21 cellular contexts compared by ENCODE assay signal in the genomic region with DNA sequence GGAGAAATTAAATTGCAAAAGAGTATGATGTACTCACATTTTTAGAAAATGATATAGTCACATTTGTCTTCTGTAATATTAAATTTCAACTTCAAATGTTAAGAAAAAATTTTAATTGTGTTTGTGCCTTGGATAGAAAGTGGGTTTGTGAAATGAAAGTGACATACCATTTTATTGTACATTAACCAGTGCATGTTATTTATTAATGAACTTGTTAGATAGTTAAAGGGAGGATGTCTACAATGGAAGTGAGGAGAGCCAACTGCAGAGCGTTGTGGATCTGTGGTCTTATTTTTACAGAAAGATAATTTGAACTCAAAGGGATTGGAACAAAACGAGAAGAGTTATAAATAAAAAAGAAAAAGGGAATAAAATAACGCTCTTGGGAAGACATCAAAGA.
"Had no signal": no experiment of that assay in that cellular context is flagged by ENCODE, and none has a peak within 500 bp of the region (broad histone marks: within the 10 kb centered on the region; RNA-seq: fewer than 3 reads in every experiment).

No MANE protein-coding gene starts in this region.

- H3K4me2 ChIP-seq: smooth muscle cell had no signal

- H3K4me3 ChIP-seq: heart left ventricle, left ventricle myocardium inferior, mucosa of descending colon, right atrium auricular region, smooth muscle cell, transverse colon, vagina had no signal

- H3K9me3 ChIP-seq: heart left ventricle, left ventricle myocardium inferior, mucosa of descending colon, right atrium auricular region, transverse colon, vagina had no signal

- DNase-seq: activated CD4-positive, alpha-beta T cell treated with anti-CD3 and anti-CD28 coated beads, Interleukin-2, amount 50 U/mL, for 1 hour; activated naive CD4-positive, alpha-beta T cell treated with anti-CD3 and anti-CD28 coated beads, Interleukin-2, amount 50 U/mL, for 16 hours; activated T-cell treated with anti-CD3 and anti-CD28 coated beads, Interleukin-2, amount 50 U/mL, for 1 hour; dermis blood vessel endothelial cell; effector memory CD8-positive, alpha-beta T cell; heart left ventricle; immature natural killer cell; left ventricle myocardium inferior; mucosa of descending colon; naive thymus-derived CD4-positive, alpha-beta T cell; stimulated activated CD4-positive, alpha-beta T cell treated with anti-CD3 and anti-CD28 coated beads, Interleukin-4, amount 100 ng/mL, for 4 hours; stimulated activated CD8-positive, alpha-beta memory T cell treated with anti-CD3 and anti-CD28 coated beads, Interleukin-4, amount 100 ng/mL, for 48 hours; stimulated activated naive CD4-positive, alpha-beta T cell treated with Interleukin-2 at 50 U/mL for 16 hours; substantia nigra; transverse colon had no signal

- H3K4me1 ChIP-seq: left ventricle myocardium inferior, right atrium auricular region, transverse colon, vagina had no signal

- H3K27ac ChIP-seq: epithelial cell of prostate, heart left ventricle, left ventricle myocardium inferior, right atrium auricular region, transverse colon, vagina had no signal

- FAIRE-seq: astrocyte, bronchial epithelial cell had no signal

- ATAC-seq: effector memory CD8-positive, alpha-beta T cell; heart left ventricle; mucosa of descending colon; naive thymus-derived CD4-positive, alpha-beta T cell had no signal

- H3K36me3 ChIP-seq: heart left ventricle, left ventricle myocardium inferior, right atrium auricular region, transverse colon, vagina had no signal

- H3K27me3 ChIP-seq: heart left ventricle, right atrium auricular region, transverse colon, vagina had no signal
